27 cellular contexts compared by ENCODE assay signal in genomic region chr12:34302131-34302885, GRCh38.
DNase-seq lines count a peak whose midpoint lies in the region; ATAC-seq, FAIRE-seq and TF ChIP-seq lines count a peak whose summit lies in the region.
"Had no signal": no experiment of that assay in that cellular context is flagged by ENCODE, and none has a peak within 500 bp of the region (broad histone marks: within the 10 kb centered on the region; RNA-seq: fewer than 3 reads in every experiment).

No MANE protein-coding gene starts in this region.

- H3K36me3 ChIP-seq in HUES64 (ENCODE audit: insufficient read depth, low read length) (no peaks in the 10 kb centered on the region), kidney (ENCODE audit: control insufficient read depth in 1 of 2, insufficient read depth in 2 of 2, low read length in 2 of 2) (no peaks in the 10 kb centered on the region), spleen (no peaks in the 10 kb centered on the region)
- H3K36me3 ChIP-seq: HAP-1, MG63 had no signal

- TF ChIP-seq POLR2A in spleen (IDR thresholded peaks at IDR 0.05) = no peak
- no peak for TF ChIP-seq POLR2A in GM12892 (IDR thresholded peaks at IDR 0.05; ENCODE audit: low read depth, low read length)

- 78% methylated on average over 30 of the region's 30 CpGs for WGBS in HUES64
- WGBS in spleen, 5 donors = 74 to 79% (median 78%) methylated on average over 30 of the region's 30 CpGs

- H3K27me3 ChIP-seq in HUES64 (ENCODE audit: insufficient read depth, low read length) = no peaks in the 10 kb centered on the region
- no peaks in the 10 kb centered on the region for H3K27me3 ChIP-seq in spleen (replicated peaks in 1 of 7)
- H3K27me3 ChIP-seq: MG63 had no signal

- peak; percentile 24 for DNase-seq in activated effector memory CD4-positive, alpha-beta T cell treated with anti-CD3 and anti-CD28 coated beads, Interleukin-2, amount 50 U/mL, for 16 hours
- no peak for DNase-seq in activated effector memory CD4-positive, alpha-beta T cell treated with Interleukin-2 at 50 U/mL for 16 hours
- peak; percentile 49 for DNase-seq in kidney
- DNase-seq in spleen = peak; percentile 71
- DNase-seq in GM12892 (ENCODE audit: insufficient read length) = no peak
- DNase-seq: CD8-positive, alpha-beta T cell; GOT3; HFFc6; IMR-90; KG1; MG63; NCI-H1105 treated with DMSO at 0.1 percent for 48 hours; NCI-H146; NCI-H1930; NCI-H446 treated with DMSO at 0.1 percent for 48 hours; NCI-H526; NCI-H82; NK-92 treated with Interleukin-12 subunit alpha and Interleukin-12 subunit beta, amount 100 ng/mL, for 24 hours; PC-3; SHP77 treated with DMSO at 0.1 percent for 48 hours had no signal

- FAIRE-seq in kidney (lab: Jason Lieb, UNC) (no peak), GM12892 (lab: Jason Lieb, UNC) (no peak)
- FAIRE-seq: G401.6 had no signal

- H3K27ac ChIP-seq in HUES64 (ENCODE audit: low read depth, low read length) (no peak overlapping the region), kidney (ENCODE audit: low read depth in 2 of 2, low read length in 2 of 2) (no peak overlapping the region), spleen (no peak overlapping the region)
- H3K27ac ChIP-seq: 22Rv1, C4-2B had no signal

- no peak for ATAC-seq in GM19324 (IDR thresholded peaks at IDR 0.05; ENCODE audit: low FRiP score, unreplicated experiment)
- ATAC-seq: CD8-positive, alpha-beta T cell; PC-3 had no signal

- TF ChIP-seq CTCF in kidney (IDR thresholded peaks at IDR 0.05; ENCODE audit: borderline replicate concordance, extremely low read depth, insufficient read depth) = no peak
- no peak for TF ChIP-seq CTCF in spleen (IDR thresholded peaks at IDR 0.05 in 8 of 11, conservative IDR thresholded peaks at IDR 0.05 in 3 of 11)

- H3K9ac ChIP-seq in HUES64 (ENCODE audit: low read depth, low read length) (no peak overlapping the region), kidney (ENCODE audit: low read length in 2 of 2) (no peak overlapping the region)

- intact Hi-C loops in kidney (cut with DNase I) (no loop called here), spleen (cut with DNase I; ENCODE audit: low total_unique reads) (no loop called here)

- H3K4me1 ChIP-seq in HUES64 (ENCODE audit: insufficient read depth, low read length) (no peaks in the 10 kb centered on the region), kidney (ENCODE audit: control insufficient read depth in 1 of 2, insufficient read depth in 1 of 2, low read depth in 1 of 2, low read length in 2 of 2) (no peaks in the 10 kb centered on the region), spleen (no peaks in the 10 kb centered on the region)
- H3K4me1 ChIP-seq: Caco-2, HAP-1 had no signal

- H3K9me3 ChIP-seq in HUES64 (ENCODE audit: insufficient read depth, low read depth, low read length) = peaks cover 100% of the 10 kb centered on the region
- peaks cover 3 to 8% of the 10 kb centered on the region in 2 donors for H3K9me3 ChIP-seq in kidney (ENCODE audit: control insufficient read depth in 1 of 2, low read length in 2 of 2)
- H3K9me3 ChIP-seq in spleen = peaks cover 0 to 100% (median 100%) of the 10 kb centered on the region in 8 donors
- H3K9me3 ChIP-seq: HAP-1, MG63 had no signal

- H3K4me3 ChIP-seq in HUES64 (ENCODE audit: low read length) (peak overlapping the region; percentile 7; the same call in 1 of the 2 replicates), kidney (ENCODE audit: low read length in 2 of 2) (no peak overlapping the region), spleen (no peak overlapping the region)
- H3K4me3 ChIP-seq: HAP-1, MG63 had no signal

Comparison
In these comparisons a context has a peak if more than half of its experiments do, and no peak if none do; other contexts are left out.
1. DNase-seq: peak in activated effector memory CD4-positive, alpha-beta T cell treated with anti-CD3 and anti-CD28 coated beads, Interleukin-2, amount 50 U/mL, for 16 hours (single experiment), kidney (single experiment) and spleen (single experiment); none in activated effector memory CD4-positive, alpha-beta T cell treated with Interleukin-2 at 50 U/mL for 16 hours (single experiment) and GM12892 (single experiment).